Comparison of ENCODE assay signal across 19 cellular contexts in the genomic region with DNA sequence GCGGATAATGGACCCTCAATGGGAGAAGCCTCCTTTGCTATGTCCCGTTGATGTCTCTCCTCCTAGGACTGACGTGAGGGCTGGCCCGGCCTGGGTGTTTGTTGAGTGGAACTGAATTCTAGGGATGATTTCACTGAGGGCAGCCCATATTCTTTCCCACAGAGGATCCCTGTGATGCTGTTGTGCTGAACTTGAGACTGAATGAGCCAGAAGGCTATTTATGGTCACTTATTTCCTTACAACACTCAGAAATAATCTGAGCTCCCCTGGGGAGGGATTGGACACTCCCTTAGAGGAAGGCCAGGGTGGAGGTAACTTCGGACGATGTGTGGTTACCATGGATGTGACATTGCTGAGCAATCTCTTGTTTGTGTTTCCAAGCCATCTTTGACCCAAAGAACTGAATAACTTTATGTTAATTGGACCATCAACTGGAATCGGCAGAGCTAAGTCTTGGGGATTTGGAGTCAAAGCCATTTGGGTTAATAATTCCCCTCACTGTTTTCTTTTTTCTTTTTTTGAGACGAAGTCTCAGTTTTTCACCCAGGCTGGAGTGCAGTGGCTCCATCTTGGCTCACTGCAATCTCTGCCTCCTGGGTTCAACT. TPM values are rescaled to one million over a fixed set of nuclear protein-coding genes. Genes with fewer than 3 reads are reported as not detected.
"Had no signal": no experiment of that assay in that cellular context is flagged by ENCODE, and none has a peak within 500 bp of the region (broad histone marks: within the 10 kb centered on the region; RNA-seq: fewer than 3 reads in every experiment).

No MANE protein-coding gene starts in this region.

- H3K9me3 ChIP-seq: body of pancreas, left lung, neutrophil, prostate gland, right lobe of liver, suprapubic skin had no signal

- H3K36me3 ChIP-seq: left lung, neutrophil, prostate gland, right lobe of liver, suprapubic skin had no signal

- H3K27ac Mint-ChIP-seq: activated B cell treated with CpG ODN at 0.5 μM for 24 hours; activated CD4-positive, alpha-beta T cell treated with anti-CD3 and anti-CD28 coated beads, Interleukin-2, amount 10 ng/mL, durations not matched to agents 24 days and 14 days; immature natural killer cell; T-helper 17 cell; type B pancreatic cell had no signal

- H3K4me3 Mint-ChIP-seq: activated B cell treated with CpG ODN at 0.5 μM for 24 hours; activated CD4-positive, alpha-beta T cell treated with anti-CD3 and anti-CD28 coated beads, Interleukin-2, amount 10 ng/mL, durations not matched to agents 24 days and 14 days; immature natural killer cell; T-helper 17 cell; type B pancreatic cell had no signal

- ATAC-seq: body of pancreas, left lung, right lobe of liver, T-helper 17 cell had no signal

- H3K4me1 ChIP-seq: prostate gland had no signal

- H3K4me3 ChIP-seq: body of pancreas, left lung, prostate gland, right lobe of liver, suprapubic skin had no signal

- DNase-seq: activated B cell treated with CpG ODN at 0.5 μM for 24 hours; activated CD4-positive, alpha-beta T cell treated with anti-CD3 and anti-CD28 coated beads, Interleukin-2, amount 10 ng/mL, durations not matched to agents 24 days and 14 days; activated naive CD4-positive, alpha-beta T cell treated with Interleukin-2 at 50 U/mL for 16 hours; body of pancreas; cerebellar nuclear complex; dermis blood vessel endothelial cell; erythroblast; immature natural killer cell; left lung; right lobe of liver; stimulated activated CD4-positive, alpha-beta T cell treated with anti-CD3 and anti-CD28 coated beads, Interleukin-12 subunit alpha, Interleukin-12 subunit beta, amount 100 ng/mL, for 4 hours; stimulated activated naive CD4-positive, alpha-beta T cell; T-helper 17 cell had no signal

- H3K27ac ChIP-seq: body of pancreas, left lung, neutrophil, prostate gland, right lobe of liver, suprapubic skin had no signal

- H3K9me3 Mint-ChIP-seq: activated B cell treated with CpG ODN at 0.5 μM for 24 hours; activated CD4-positive, alpha-beta T cell treated with anti-CD3 and anti-CD28 coated beads, Interleukin-2, amount 10 ng/mL, durations not matched to agents 24 days and 14 days; immature natural killer cell had no signal

- H3K36me3 Mint-ChIP-seq: immature natural killer cell, type B pancreatic cell had no signal

- H3K27me3 ChIP-seq: body of pancreas, left lung, right lobe of liver, suprapubic skin had no signal

RNA-seq across cellular contexts. Expression of a gene that starts 10.2 kb away (rescaled TPM):
- total RNA-seq: activated B cell treated with CpG ODN at 0.5 μM for 24 hours; activated CD4-positive, alpha-beta T cell treated with anti-CD3 and anti-CD28 coated beads, Interleukin-2, amount 10 ng/mL, durations not matched to agents 24 days and 14 days; dermis blood vessel endothelial cell; glomerular endothelial cell; left lung; mesenteric fat pad; prostate gland; T-helper 17 cell had no signal
- polyA plus RNA-seq: immature natural killer cell had no signal
